Comparison of ENCODE assay signal across 25 cellular contexts in the genomic region with DNA sequence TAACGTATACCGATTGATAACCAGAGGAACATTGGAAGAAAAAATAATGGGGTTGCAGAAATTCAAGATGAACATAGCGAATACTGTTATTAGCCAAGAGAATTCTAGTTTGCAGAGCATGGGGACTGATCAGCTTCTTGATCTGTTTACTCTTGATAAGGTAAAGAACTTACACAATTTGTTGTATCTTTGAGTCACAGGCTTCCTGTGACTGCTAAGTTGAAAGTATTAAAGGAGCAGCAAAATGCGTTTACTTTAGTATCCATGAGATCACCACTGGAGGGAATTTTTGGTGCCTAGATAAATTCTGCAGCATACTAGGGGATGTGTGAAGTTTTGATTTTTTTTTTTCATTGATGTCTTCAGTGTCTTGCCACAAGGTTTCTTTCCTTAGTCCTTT.
"Had no signal": no experiment of that assay in that cellular context is flagged by ENCODE, and none has a peak within 500 bp of the region (broad histone marks: within the 10 kb centered on the region; RNA-seq: fewer than 3 reads in every experiment).

No MANE protein-coding gene starts in this region.

- DNase-seq: activated CD4-positive, alpha-beta T cell treated with anti-CD3 and anti-CD28 coated beads, Interleukin-2, amount 10 ng/mL, durations not matched to agents 7 days and 5 days; activated CD4-positive, CD25-positive, alpha-beta regulatory T cell; activated CD8-positive, alpha-beta memory T cell treated with anti-CD3 and anti-CD28 coated beads, Interleukin-2, amount 10 ng/mL, durations not matched to agents 7 days and 5 days; activated CD8-positive, alpha-beta T cell treated with anti-CD3 and anti-CD28 coated beads for 36 hours; activated gamma-delta T cell; activated naive CD4-positive, alpha-beta T cell treated with anti-CD3 and anti-CD28 coated beads, Interleukin-2, amount 50 U/mL, for 16 hours; activated T-cell treated with anti-CD3 and anti-CD28 coated beads for 4 hours; aorta; caudate nucleus; effector memory CD4-positive, alpha-beta T cell; esophagus squamous epithelium; gastrocnemius medialis; head of caudate nucleus; left colon; mucosa of descending colon; naive B cell; occipital lobe; posterior cingulate gyrus; stimulated activated CD4-positive, alpha-beta T cell treated with anti-CD3 and anti-CD28 coated beads, Interleukin-2, amount 100 ng/mL, for 48 hours; stimulated activated CD8-positive, alpha-beta memory T cell treated with anti-CD3 and anti-CD28 coated beads, Interleukin-4, amount 100 ng/mL, for 48 hours; stimulated activated naive B cell treated with anti-CD40 and anti-IgM and Interleukin-4, amounts not matched to agents 10 μg/mL and 1 μg/mL and 100 μg/mL, for 72 hours; T-helper 1 cell; testis had no signal

- FAIRE-seq: keratinocyte had no signal

- ATAC-seq: activated CD8-positive, alpha-beta memory T cell treated with anti-CD3 and anti-CD28 coated beads, Interleukin-2, amount 10 ng/mL, durations not matched to agents 7 days and 5 days; activated CD8-positive, alpha-beta T cell treated with anti-CD3 and anti-CD28 coated beads for 36 hours; gastrocnemius medialis; left colon; mucosa of descending colon; sciatic nerve; stimulated activated naive B cell treated with anti-CD40 and anti-IgM and Interleukin-4, amounts not matched to agents 10 μg/mL and 1 μg/mL and 100 μg/mL, for 72 hours had no signal
